In the genomic region with DNA sequence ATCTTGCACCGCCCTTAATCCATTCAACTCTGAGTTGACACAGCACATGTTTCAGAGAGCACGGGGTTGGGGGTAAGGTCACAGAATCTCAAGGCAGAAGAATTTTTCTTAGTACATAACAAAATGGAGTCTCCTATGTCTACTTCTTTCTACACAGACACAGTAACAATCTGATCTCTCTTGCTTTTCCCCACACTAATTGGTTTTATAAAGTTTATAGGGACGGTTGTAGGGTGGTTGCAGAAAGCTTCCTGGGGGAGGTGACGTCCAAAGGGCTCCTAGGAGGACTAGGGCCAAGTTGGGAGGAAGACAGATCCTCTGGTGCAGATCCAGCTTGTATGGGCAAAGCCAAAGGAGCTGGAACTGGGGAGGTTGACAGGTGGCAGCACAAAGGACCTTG, we compare ENCODE assay signal across 22 cellular contexts. TPM values are rescaled to one million over a fixed set of nuclear protein-coding genes. Genes with fewer than 3 reads are reported as not detected.
"Had no signal": no experiment of that assay in that cellular context is flagged by ENCODE, and none has a peak within 500 bp of the region (broad histone marks: within the 10 kb centered on the region; RNA-seq: fewer than 3 reads in every experiment).

No MANE protein-coding gene starts in this region.

RNA-seq across cellular contexts. Expression of a gene that starts 35.4 kb away (rescaled TPM):
- total RNA-seq: activated CD4-positive, alpha-beta memory T cell treated with anti-CD3 and anti-CD28 coated beads for 36 hours; activated CD8-positive, alpha-beta memory T cell treated with anti-CD3 and anti-CD28 coated beads for 36 hours; activated naive CD8-positive, alpha-beta T cell treated with anti-CD3 and anti-CD28 coated beads for 36 hours; adrenal gland; aorta; body of pancreas; cardiac muscle cell; cerebellum; endothelial cell of umbilical vein; fibroblast of lung; fibroblast of villous mesenchyme; gastroesophageal sphincter; kidney; liver; mammary epithelial cell; occipital lobe; psoas muscle; sigmoid colon; T-helper 1 cell treated with Interleukin-12 subunit alpha and Interleukin-12 subunit beta and Interleukin-4 antibody, amounts not matched to agents 30 ng/mL and 1 ng/mL, for 36 hours; ureter had no signal
- polyA plus RNA-seq: adrenal gland, endothelial cell of umbilical vein, esophagus, fibroblast of lung, immature natural killer cell, mammary epithelial cell had no signal

RNA-seq across cellular contexts. Expression of a gene that starts 46.4 kb away (rescaled TPM):
- total RNA-seq: adrenal gland; aorta; cardiac muscle cell; endothelial cell of umbilical vein; fibroblast of lung; fibroblast of villous mesenchyme; gastroesophageal sphincter; psoas muscle; sigmoid colon; T-helper 1 cell treated with Interleukin-12 subunit alpha and Interleukin-12 subunit beta and Interleukin-4 antibody, amounts not matched to agents 30 ng/mL and 1 ng/mL, for 36 hours had no signal
- polyA plus RNA-seq: cardiac muscle cell, endothelial cell of umbilical vein, fibroblast of lung had no signal
